ENCODE assay signal across 16 cellular contexts in genomic region chrX:43805579-43805978, GRCh38.
DNase-seq lines count a peak whose midpoint lies in the region; ATAC-seq, FAIRE-seq and TF ChIP-seq lines count a peak whose summit lies in the region.
"Had no signal": no experiment of that assay in that cellular context is flagged by ENCODE, and none has a peak within 500 bp of the region (broad histone marks: within the 10 kb centered on the region; RNA-seq: fewer than 3 reads in every experiment).

No MANE protein-coding gene starts in this region.

- H3K27me3 ChIP-seq in bronchial epithelial cell (ENCODE audit: control insufficient read depth, insufficient read depth, low read length) (no peaks in the 10 kb centered on the region), GM23338 (ENCODE audit: insufficient read depth) (no peaks in the 10 kb centered on the region)

- H2AFZ ChIP-seq in GM23338: no peak overlapping the region

- DNase-seq in LNCaP clone FGC (ENCODE audit: low read depth) (peak; percentile 75), bronchial epithelial cell (ENCODE audit: low read depth) (peak; percentile 29), left colon (no peak), globus pallidus (ENCODE audit: low spot score) (no peak), inferior parietal cortex (ENCODE audit: extremely low spot score) (no peak), GM23338 (ENCODE audit: low spot score) (no peak)
- DNase-seq: DMS 273 treated with DMSO at 0.1 percent for 48 hours, DND-41, HCEC 1CT, Kasumi-1, NCI-H1105, NCI-H2081 treated with DMSO at 0.1 percent for 48 hours, NCI-H748 treated with DMSO at 0.1 percent for 48 hours, Right ventricle myocardium superior had no signal

- intact Hi-C loops in left colon (cut with DNase I, micrococcal nuclease): no loop called here

- no peak for FAIRE-seq in bronchial epithelial cell (lab: Jason Lieb, UNC)

- no peak overlapping the region for H3K27ac Mint-ChIP-seq in GM23338
- H3K27ac Mint-ChIP-seq: CD14-positive monocyte had no signal

- no peak overlapping the region for H3K4me3 Mint-ChIP-seq in GM23338
- H3K4me3 Mint-ChIP-seq: CD14-positive monocyte had no signal

- H4K20me1 ChIP-seq in GM23338 (replicated peaks; ENCODE audit: insufficient read depth): no peaks in the 10 kb centered on the region

- no peaks in the 10 kb centered on the region for H3K9me3 Mint-ChIP-seq in GM23338

- no peaks in the 10 kb centered on the region for H3K4me1 Mint-ChIP-seq in GM23338

- no peaks in the 10 kb centered on the region for H3K9me2 ChIP-seq in GM23338 (ENCODE audit: insufficient read depth)

- no peaks in the 10 kb centered on the region for H3K4me1 ChIP-seq in GM23338 (ENCODE audit: insufficient read depth)

- no peak overlapping the region for H3K4me3 ChIP-seq in LNCaP clone FGC (ENCODE audit: low read depth, low read length)
- H3K4me3 ChIP-seq in bronchial epithelial cell (ENCODE audit: low read depth, low read length): no peak overlapping the region
- no peak overlapping the region for H3K4me3 ChIP-seq in GM23338

- peak; percentile 87 for ATAC-seq in left colon
- ATAC-seq in GM23338: no peak
- no peak for ATAC-seq in activated CD4-positive, CD25-positive, alpha-beta regulatory T cell treated with anti-CD3 and anti-CD28 coated beads, Interleukin-2, amount 50 U/mL, for 24 hours

- no peak overlapping the region for H3K4me2 ChIP-seq in GM23338

- H3K36me3 ChIP-seq in bronchial epithelial cell (ENCODE audit: control insufficient read depth, insufficient read depth, low read length): no peaks in the 10 kb centered on the region
- no peaks in the 10 kb centered on the region for H3K36me3 ChIP-seq in GM23338 (ENCODE audit: insufficient read depth)

- H3K36me3 Mint-ChIP-seq in GM23338 (ENCODE audit: low read depth): no peaks in the 10 kb centered on the region
- H3K36me3 Mint-ChIP-seq: CD14-positive monocyte had no signal

- TF ChIP-seq CTCF in LNCaP clone FGC (IDR thresholded peaks at IDR 0.05; ENCODE audit: control insufficient read depth, extremely low read depth, insufficient read depth) (no peak), bronchial epithelial cell (IDR thresholded peaks at IDR 0.05; ENCODE audit: insufficient read depth, low read length, severe bottlenecking) (no peak), GM23338 (conservative IDR thresholded peaks at IDR 0.05; ENCODE audit: low read depth in 2 of 2) (no peak)

- H3F3A ChIP-seq in GM23338 (replicated peaks; ENCODE audit: low read depth): no peaks in the 10 kb centered on the region

- H3K27me3 Mint-ChIP-seq in GM23338 (ENCODE audit: insufficient read depth, low read depth, poor library complexity): no peaks in the 10 kb centered on the region

- no peak overlapping the region for H3K27ac ChIP-seq in GM23338 (ENCODE audit: low read depth)

- no peaks in the 10 kb centered on the region for H3K79me2 ChIP-seq in GM23338 (replicated peaks; ENCODE audit: insufficient read depth)

TF ChIP-seq in GM23338, 12 proteins besides CTCF, POLR2A, EP300 and RAD21:
- no peak for TF ChIP-seq STAT1 (IDR thresholded peaks at IDR 0.05; ENCODE audit: unreplicated experiment)
- no peak for TF ChIP-seq NANOG (IDR thresholded peaks at IDR 0.05; ENCODE audit: borderline replicate concordance)
- TF ChIP-seq ZNF462 (CRISPR knock-in tag; IDR thresholded peaks at IDR 0.05): no peak
- TF ChIP-seq JUNB (IDR thresholded peaks at IDR 0.05; ENCODE audit: unreplicated experiment): no peak
- no peak for TF ChIP-seq ZNF331 (CRISPR knock-in tag; IDR thresholded peaks at IDR 0.05; ENCODE audit: low read depth)
- TF ChIP-seq CREB1 (CRISPR knock-in tag; IDR thresholded peaks at IDR 0.05; ENCODE audit: low read depth): no peak
- no peak for TF ChIP-seq POLR2AphosphoS5 (IDR thresholded peaks at IDR 0.05; ENCODE audit: low read depth)

Comparison
In these comparisons a context has a peak if more than half of its experiments do, and no peak if none do; other contexts are left out.
1. DNase-seq: peak in LNCaP clone FGC (single experiment) and bronchial epithelial cell (single experiment); none in left colon (0 of 2), globus pallidus (single experiment), inferior parietal cortex (single experiment) and GM23338 (single experiment).